In genomic region chrX:2689773-2690666, GRCh38 we compare ENCODE assay signal across 1 cellular context.
TF ChIP-seq lines count a peak whose summit lies in the region.

No MANE protein-coding gene starts in this region.

TF ChIP-seq in HepG2, 621 proteins besides CTCF, POLR2A, EP300 and RAD21 (continued from another document and continues in another):
- TF ChIP-seq ZBTB25 (CRISPR knock-in tag; IDR thresholded peaks at IDR 0.05) (no peak), ZFAT (CRISPR knock-in tag; conservative IDR thresholded peaks at IDR 0.05) (no peak), E2F2 (CRISPR knock-in tag; IDR thresholded peaks at IDR 0.05; ENCODE audit: borderline replicate concordance) (no peak), PLSCR1 (CRISPR knock-in tag; IDR thresholded peaks at IDR 0.05; ENCODE audit: borderline replicate concordance) (no peak), HIVEP1 (CRISPR knock-in tag; IDR thresholded peaks at IDR 0.05) (peak; percentile 99), TBX2 (CRISPR knock-in tag; IDR thresholded peaks at IDR 0.05; ENCODE audit: borderline replicate concordance) (no peak), KDM2A (CRISPR knock-in tag; IDR thresholded peaks at IDR 0.05; ENCODE audit: borderline replicate concordance, low read depth) (0 out of 2 replicates have a peak, but pooled peaks have one; percentile 20), CSRNP2 (CRISPR knock-in tag; conservative IDR thresholded peaks at IDR 0.05; ENCODE audit: low read depth) (no peak), ZNF577 (CRISPR knock-in tag; IDR thresholded peaks at IDR 0.05; ENCODE audit: borderline replicate concordance, low read depth) (no peak), MLLT10 (CRISPR knock-in tag; IDR thresholded peaks at IDR 0.05) (no peak), PBX2 (CRISPR knock-in tag; IDR thresholded peaks at IDR 0.05) (no peak), ZNF556 (CRISPR knock-in tag; IDR thresholded peaks at IDR 0.05; ENCODE audit: borderline replicate concordance) (no peak; the same call in 1 of the 2 replicates), NR0B2 (CRISPR knock-in tag; IDR thresholded peaks at IDR 0.05) (no peak), NRL (CRISPR knock-in tag; IDR thresholded peaks at IDR 0.05; ENCODE audit: borderline replicate concordance) (no peak), ZNF101 (CRISPR knock-in tag; IDR thresholded peaks at IDR 0.05; ENCODE audit: borderline replicate concordance, low read depth) (no peak), DDIT3 (CRISPR knock-in tag; IDR thresholded peaks at IDR 0.05) (no peak), IKZF5 (CRISPR knock-in tag; IDR thresholded peaks at IDR 0.05) (0 out of 2 replicates have a peak, but pooled peaks have one; percentile 29), JUND (CRISPR knock-in tag; IDR thresholded peaks at IDR 0.05) (no peak), HMGXB3 (CRISPR knock-in tag; IDR thresholded peaks at IDR 0.05; ENCODE audit: borderline replicate concordance) (no peak; the same call in 1 of the 2 replicates), ZNF180 (CRISPR knock-in tag; IDR thresholded peaks at IDR 0.05; ENCODE audit: borderline replicate concordance, low read depth) (no peak), SOX6 (IDR thresholded peaks at IDR 0.05) (no peak), SOX6 (CRISPR knock-in tag; IDR thresholded peaks at IDR 0.05) (peak; percentile 55), GMEB2 (CRISPR knock-in tag; IDR thresholded peaks at IDR 0.05; ENCODE audit: low read depth) (no peak), TFE3 (CRISPR knock-in tag; IDR thresholded peaks at IDR 0.05) (no peak), PATZ1 (CRISPR knock-in tag; IDR thresholded peaks at IDR 0.05) (peak; percentile 96), NFKBIZ (CRISPR knock-in tag; IDR thresholded peaks at IDR 0.05) (peak; percentile 63; the same call in 1 of the 2 replicates), ZFP91 (CRISPR knock-in tag; IDR thresholded peaks at IDR 0.05; ENCODE audit: borderline replicate concordance) (peak; percentile 75), ZNF749 (CRISPR knock-in tag; IDR thresholded peaks at IDR 0.05; ENCODE audit: borderline replicate concordance) (no peak), SMARCE1 (IDR thresholded peaks at IDR 0.05; ENCODE audit: borderline replicate concordance) (no peak), HDAC2 (CRISPR knock-in tag; IDR thresholded peaks at IDR 0.05) (no peak), HMG20A (CRISPR knock-in tag; IDR thresholded peaks at IDR 0.05; ENCODE audit: borderline replicate concordance) (no peak)
